In genomic region chr17:10019941-10020403, GRCh38 we compare ENCODE assay signal across 17 cellular contexts.
DNase-seq lines count a peak whose midpoint lies in the region; ATAC-seq and TF ChIP-seq lines count a peak whose summit lies in the region.
"Had no signal": no experiment of that assay in that cellular context is flagged by ENCODE, and none has a peak within 500 bp of the region (broad histone marks: within the 10 kb centered on the region; RNA-seq: fewer than 3 reads in every experiment).

No MANE protein-coding gene starts in this region.

- no peak overlapping the region for H3K4me3 Mint-ChIP-seq in progenitor cell of endocrine pancreas (ENCODE audit: low read depth)
- H3K4me3 Mint-ChIP-seq: T-cell, WTC11 had no signal

- no peaks in the 10 kb centered on the region for H3K9me3 Mint-ChIP-seq in progenitor cell of endocrine pancreas (ENCODE audit: low read depth)
- H3K9me3 Mint-ChIP-seq: T-cell, WTC11 had no signal

- H3K27ac Mint-ChIP-seq in progenitor cell of endocrine pancreas = no peak overlapping the region
- H3K27ac Mint-ChIP-seq: T-cell, WTC11 had no signal

- TF ChIP-seq CTCF in progenitor cell of endocrine pancreas (IDR thresholded peaks at IDR 0.05; ENCODE audit: unreplicated experiment) = no peak

- no peaks in the 10 kb centered on the region for H3K36me3 Mint-ChIP-seq in progenitor cell of endocrine pancreas (ENCODE audit: insufficient read depth)
- H3K36me3 Mint-ChIP-seq: T-cell, WTC11 had no signal

- peaks cover 19% of the 10 kb centered on the region for H3K27me3 Mint-ChIP-seq in progenitor cell of endocrine pancreas

- DNase-seq in ELF-1 (ENCODE audit: low read depth, low spot score) (peak; percentile 37), NCI-H526 (lab: John Stamatoyannopoulos, UW) (peak; percentile 66 to 70), foreskin melanocyte (peak; percentile 42), posterior vena cava (ENCODE audit: low spot score) (peak; percentile 78), progenitor cell of endocrine pancreas (ENCODE audit: low spot score, unreplicated experiment) (no peak), HPDE6-E6E7 (ENCODE audit: extremely low spot score) (no peak)
- DNase-seq in activated effector memory CD4-positive, alpha-beta T cell treated with Interleukin-2 at 50 U/mL for 16 hours = no peak
- DNase-seq: activated gamma-delta T cell, cortex of kidney, esophagus squamous epithelium, heart left ventricle, NCI-H1930, NCI-H524 treated with DMSO at 0.1 percent for 48 hours, pancreas, T-cell had no signal

- intact Hi-C loops in posterior vena cava (cut with DNase I) = no loop called here

- ATAC-seq in GM21447 (IDR thresholded peaks at IDR 0.05; ENCODE audit: unreplicated experiment) = no peak
- ATAC-seq: heart left ventricle, pancreas, T-cell, WTC11 had no signal

- peaks cover 8% of the 10 kb centered on the region for H3K4me1 Mint-ChIP-seq in progenitor cell of endocrine pancreas (ENCODE audit: low read depth)

Comparison
In these comparisons a context has a peak if more than half of its experiments do, and no peak if none do; other contexts are left out.
1. DNase-seq: peak in ELF-1 (single experiment), NCI-H526 (2 of 2), foreskin melanocyte (single experiment) and posterior vena cava (single experiment); none in progenitor cell of endocrine pancreas (single experiment), HPDE6-E6E7 (single experiment) and activated effector memory CD4-positive, alpha-beta T cell treated with Interleukin-2 at 50 U/mL for 16 hours (single experiment).